ENCODE assay signal across 24 cellular contexts in genomic region chr11:1848640-1849265, GRCh38. TPM values are rescaled to one million over a fixed set of nuclear protein-coding genes. Genes with fewer than 3 reads are reported as not detected.
A peak's percentile ranks its signal among the peaks of the same experiment; 100 is the strongest.
DNase-seq lines count a peak whose midpoint lies in the region; ATAC-seq, FAIRE-seq and TF ChIP-seq lines count a peak whose summit lies in the region.
"Had no signal": no experiment of that assay in that cellular context is flagged by ENCODE, and none has a peak within 500 bp of the region (broad histone marks: within the 10 kb centered on the region; RNA-seq: fewer than 3 reads in every experiment).

No MANE protein-coding gene starts in this region.

- no peak for DNase-seq in activated CD4-positive, alpha-beta T cell treated with anti-CD3 and anti-CD28 coated beads, Interleukin-2, amount 10 ng/mL, durations not matched to agents 7 days and 5 days
- DNase-seq in activated CD4-positive, alpha-beta T cell treated with anti-CD3 and anti-CD28 coated beads for 48 hours, result no peak
- no peak for DNase-seq in activated CD4-positive, alpha-beta memory T cell treated with anti-CD3 and anti-CD28 coated beads for 36 hours
- DNase-seq in kidney (peak; percentile 66), suprapubic skin (ENCODE audit: low spot score in 2 of 2) (no peak), ascending aorta (ENCODE audit: low spot score in 2 of 2) (no peak), NCI-H82 treated with DMSO at 0.1 percent for 48 hours (lab: John Stamatoyannopoulos, UW; ENCODE audit: unreplicated experiment) (no peak)
- DNase-seq in stimulated activated naive B cell treated with anti-CD40 and anti-IgM and Interleukin-4, amounts not matched to agents 10 μg/mL and 1 μg/mL and 100 μg/mL, for 72 hours, result no peak
- DNase-seq: activated CD4-positive, alpha-beta T cell treated with anti-CD3 and anti-CD28 coated beads for 1 hour; activated naive CD4-positive, alpha-beta T cell treated with Interleukin-2 at 50 U/mL for 16 hours; GOT3; midbrain; NCI-H1436; NCI-H2171; NCI-H526 treated with DMSO at 0.1 percent for 48 hours; stimulated activated CD4-positive, alpha-beta T cell treated with anti-CD3 and anti-CD28 coated beads, Interleukin-2, amount 100 ng/mL, for 48 hours had no signal

- H3K9me3 Mint-ChIP-seq in activated CD4-positive, alpha-beta T cell treated with anti-CD3 and anti-CD28 coated beads, Interleukin-2, amount 10 ng/mL, durations not matched to agents 7 days and 5 days, result no peaks in the 10 kb centered on the region
- H3K9me3 Mint-ChIP-seq in activated CD4-positive, alpha-beta memory T cell treated with anti-CD3 and anti-CD28 coated beads for 36 hours, result no peaks in the 10 kb centered on the region
- no peaks in the 10 kb centered on the region for H3K9me3 Mint-ChIP-seq in stimulated activated naive B cell treated with anti-CD40 and anti-IgM and Interleukin-4, amounts not matched to agents 10 μg/mL and 1 μg/mL and 100 μg/mL, for 72 hours

- H3K27me3 ChIP-seq in suprapubic skin (no peaks in the 10 kb centered on the region), ascending aorta (no peaks in the 10 kb centered on the region)

- peak overlapping the region; percentile 96 for H3K27ac Mint-ChIP-seq in activated CD4-positive, alpha-beta T cell treated with anti-CD3 and anti-CD28 coated beads, Interleukin-2, amount 10 ng/mL, durations not matched to agents 7 days and 5 days
- peak overlapping the region; percentile 50 for H3K27ac Mint-ChIP-seq in activated CD4-positive, alpha-beta memory T cell treated with anti-CD3 and anti-CD28 coated beads for 36 hours
- H3K27ac Mint-ChIP-seq in stimulated activated naive B cell treated with anti-CD40 and anti-IgM and Interleukin-4, amounts not matched to agents 10 μg/mL and 1 μg/mL and 100 μg/mL, for 72 hours, result peak overlapping the region; percentile 96

- H3K4me1 Mint-ChIP-seq in activated CD4-positive, alpha-beta T cell treated with anti-CD3 and anti-CD28 coated beads, Interleukin-2, amount 10 ng/mL, durations not matched to agents 7 days and 5 days, result peaks cover 86% of the 10 kb centered on the region
- peaks cover 73% of the 10 kb centered on the region for H3K4me1 Mint-ChIP-seq in activated CD4-positive, alpha-beta memory T cell treated with anti-CD3 and anti-CD28 coated beads for 36 hours (ENCODE audit: low read depth)
- H3K4me1 Mint-ChIP-seq in stimulated activated naive B cell treated with anti-CD40 and anti-IgM and Interleukin-4, amounts not matched to agents 10 μg/mL and 1 μg/mL and 100 μg/mL, for 72 hours, result peaks cover 77 to 100% of the 10 kb centered on the region in 2 donors

- CTCF ChIA-PET in activated CD4-positive, alpha-beta T cell treated with anti-CD3 and anti-CD28 coated beads, Interleukin-2, amount 10 ng/mL, durations not matched to agents 7 days and 5 days (lab: Charles Lee), result interaction anchor here (0.7 to 3.6 kb wide), 13 partner anchors 9 to 303 kb away, joined by 3 to 20 read pairs (median 5); partner anchors contain the start of genes MRPL23 and TNNI2
- CTCF ChIA-PET in activated CD4-positive, alpha-beta memory T cell treated with anti-CD3 and anti-CD28 coated beads for 36 hours (lab: Charles Lee), result interaction anchor here (0.6 to 6.1 kb wide), 4 partner anchors 15 to 80 kb away, joined by 3 to 32 read pairs (median 14); partner anchors contain the start of gene SYT8

- H3K27ac ChIP-seq in kidney (ENCODE audit: low read depth in 2 of 2, low read length in 2 of 2) (no peak overlapping the region), suprapubic skin (no peak overlapping the region), ascending aorta (no peak overlapping the region)
- H3K27ac ChIP-seq: A549, C4-2B had no signal

- H3K9ac ChIP-seq in kidney (ENCODE audit: low read length in 2 of 2), result no peak overlapping the region

- H3K36me3 Mint-ChIP-seq in activated CD4-positive, alpha-beta T cell treated with anti-CD3 and anti-CD28 coated beads, Interleukin-2, amount 10 ng/mL, durations not matched to agents 7 days and 5 days (ENCODE audit: low read depth), result peaks cover 12% of the 10 kb centered on the region
- H3K36me3 Mint-ChIP-seq in activated CD4-positive, alpha-beta memory T cell treated with anti-CD3 and anti-CD28 coated beads for 36 hours, result peaks cover 2% of the 10 kb centered on the region
- H3K36me3 Mint-ChIP-seq in stimulated activated naive B cell treated with anti-CD40 and anti-IgM and Interleukin-4, amounts not matched to agents 10 μg/mL and 1 μg/mL and 100 μg/mL, for 72 hours, result peaks cover 3 to 9% of the 10 kb centered on the region in 2 donors

- H3K36me3 ChIP-seq in kidney (ENCODE audit: control insufficient read depth in 1 of 2, insufficient read depth in 2 of 2, low read length in 2 of 2) (no peaks in the 10 kb centered on the region), suprapubic skin (no peaks in the 10 kb centered on the region), ascending aorta (no peaks in the 10 kb centered on the region)

- intact Hi-C loops in activated CD4-positive, alpha-beta memory T cell treated with anti-CD3 and anti-CD28 coated beads for 36 hours (cut with micrococcal nuclease), result no loop called here
- intact Hi-C loops in kidney (cut with DNase I), result no loop called here
- intact Hi-C loops in ascending aorta (cut with DNase I), result no loop called here

- POLR2A ChIA-PET in activated CD4-positive, alpha-beta T cell treated with anti-CD3 and anti-CD28 coated beads, Interleukin-2, amount 10 ng/mL, durations not matched to agents 7 days and 5 days (lab: Charles Lee), result interaction anchor here (0.6 kb wide), 1 partner anchor 40 kb away, joined by 3 read pairs; no protein-coding TSS in a partner anchor
- POLR2A ChIA-PET in activated CD4-positive, alpha-beta memory T cell treated with anti-CD3 and anti-CD28 coated beads for 36 hours (lab: Charles Lee), result no interaction called here

- WGBS in suprapubic skin, result 89% methylated on average over 17 of the region's 18 CpGs

- H3K4me1 ChIP-seq in kidney (ENCODE audit: control insufficient read depth in 1 of 2, insufficient read depth in 1 of 2, low read depth in 1 of 2, low read length in 2 of 2) (peaks cover 4 to 13% of the 10 kb centered on the region in 2 donors), suprapubic skin (peaks cover 14% of the 10 kb centered on the region), ascending aorta (no peaks in the 10 kb centered on the region)

- TF ChIP-seq CTCF in kidney (IDR thresholded peaks at IDR 0.05; ENCODE audit: borderline replicate concordance, extremely low read depth, insufficient read depth), result no peak
- TF ChIP-seq CTCF in suprapubic skin (IDR thresholded peaks at IDR 0.05), result no peak
- TF ChIP-seq CTCF in ascending aorta (IDR thresholded peaks at IDR 0.05), result no peak

- no peak for TF ChIP-seq POLR2A in suprapubic skin (IDR thresholded peaks at IDR 0.05)

- no peak for TF ChIP-seq EP300 in suprapubic skin (IDR thresholded peaks at IDR 0.05)

- no peaks in the 10 kb centered on the region for H3K9me3 ChIP-seq in kidney (ENCODE audit: control insufficient read depth in 1 of 2, low read length in 2 of 2)
- H3K9me3 ChIP-seq in suprapubic skin, result no peaks in the 10 kb centered on the region
- no peaks in the 10 kb centered on the region for H3K9me3 ChIP-seq in ascending aorta
- H3K9me3 ChIP-seq: A549 had no signal

- H3K4me3 ChIP-seq in kidney (ENCODE audit: low read length in 2 of 2) (no peak overlapping the region), suprapubic skin (no peak overlapping the region), ascending aorta (no peak overlapping the region)
- H3K4me3 ChIP-seq: A549, skin epidermis had no signal

- H3K27me3 Mint-ChIP-seq in activated CD4-positive, alpha-beta T cell treated with anti-CD3 and anti-CD28 coated beads, Interleukin-2, amount 10 ng/mL, durations not matched to agents 7 days and 5 days, result no peaks in the 10 kb centered on the region
- no peaks in the 10 kb centered on the region for H3K27me3 Mint-ChIP-seq in activated CD4-positive, alpha-beta memory T cell treated with anti-CD3 and anti-CD28 coated beads for 36 hours
- no peaks in the 10 kb centered on the region for H3K27me3 Mint-ChIP-seq in stimulated activated naive B cell treated with anti-CD40 and anti-IgM and Interleukin-4, amounts not matched to agents 10 μg/mL and 1 μg/mL and 100 μg/mL, for 72 hours

- H3K4me3 Mint-ChIP-seq in activated CD4-positive, alpha-beta T cell treated with anti-CD3 and anti-CD28 coated beads, Interleukin-2, amount 10 ng/mL, durations not matched to agents 7 days and 5 days, result no peak overlapping the region
- no peak overlapping the region for H3K4me3 Mint-ChIP-seq in activated CD4-positive, alpha-beta memory T cell treated with anti-CD3 and anti-CD28 coated beads for 36 hours
- no peak overlapping the region for H3K4me3 Mint-ChIP-seq in stimulated activated naive B cell treated with anti-CD40 and anti-IgM and Interleukin-4, amounts not matched to agents 10 μg/mL and 1 μg/mL and 100 μg/mL, for 72 hours

- no peak for FAIRE-seq in kidney (lab: Jason Lieb, UNC)
- FAIRE-seq: A549, endometrium, TTC549 had no signal

- no peak for ATAC-seq in stimulated activated naive B cell treated with anti-CD40 and anti-IgM and Interleukin-4, amounts not matched to agents 10 μg/mL and 1 μg/mL and 100 μg/mL, for 72 hours (replicated peaks)
- ATAC-seq: A549 had no signal

RNA-seq across cellular contexts. Expression of gene LSP1, which starts 4.1 kb away (rescaled TPM):
- total RNA-seq in activated CD4-positive, alpha-beta T cell treated with anti-CD3 and anti-CD28 coated beads, Interleukin-2, amount 10 ng/mL, durations not matched to agents 7 days and 5 days, result 100 to 1,000 TPM; 668 to 687 TPM
- total RNA-seq in activated CD4-positive, alpha-beta memory T cell treated with anti-CD3 and anti-CD28 coated beads for 36 hours, result 100 to 1,000 TPM; 179 to 181 TPM
- total RNA-seq in kidney, result 26.1 TPM
- 8.4 TPM for polyA plus RNA-seq in kidney (ENCODE audit: insufficient read depth, low read depth, low replicate concordance)
- total RNA-seq in suprapubic skin, result 100 to 1,000 TPM in 2 of 4 donors, 10 to 100 TPM in 2; 70.4 to 134 (median 107) TPM
- total RNA-seq in ascending aorta, result 41.9 TPM

RNA-seq across cellular contexts. Expression of gene TNNI2, which starts 10.0 kb away (rescaled TPM):
- total RNA-seq in activated CD4-positive, alpha-beta T cell treated with anti-CD3 and anti-CD28 coated beads, Interleukin-2, amount 10 ng/mL, durations not matched to agents 7 days and 5 days, result not detected
- not detected for total RNA-seq in activated CD4-positive, alpha-beta memory T cell treated with anti-CD3 and anti-CD28 coated beads for 36 hours
- total RNA-seq in kidney (1.3 TPM), suprapubic skin (10 to 100 TPM; 17.4 to 63.6 (median 27.2) TPM), ascending aorta (not detected)
- not detected for polyA plus RNA-seq in kidney (ENCODE audit: insufficient read depth, low read depth, low replicate concordance)
- polyA plus RNA-seq: A549 had no signal

RNA-seq across cellular contexts. Expression of gene SYT8, which starts 14.0 kb away (rescaled TPM):
- total RNA-seq in activated CD4-positive, alpha-beta T cell treated with anti-CD3 and anti-CD28 coated beads, Interleukin-2, amount 10 ng/mL, durations not matched to agents 7 days and 5 days, result not detected
- total RNA-seq in activated CD4-positive, alpha-beta memory T cell treated with anti-CD3 and anti-CD28 coated beads for 36 hours, result not detected
- 1.7 TPM for total RNA-seq in kidney
- polyA plus RNA-seq in kidney (ENCODE audit: insufficient read depth, low read depth, low replicate concordance), result 1.2 TPM
- 100 to 1,000 TPM; 141 to 280 (median 193) TPM for total RNA-seq in suprapubic skin
- total RNA-seq in ascending aorta, result not detected
- total RNA-seq: subcutaneous adipose tissue had no signal

RNA-seq across cellular contexts. Expression of gene PRR33, which starts 42.9 kb away (rescaled TPM):
- under 1 TPM in 1 of 2 experiments, not detected in 1; 0.05 TPM for total RNA-seq in activated CD4-positive, alpha-beta T cell treated with anti-CD3 and anti-CD28 coated beads, Interleukin-2, amount 10 ng/mL, durations not matched to agents 7 days and 5 days
- under 1 TPM in 1 of 2 experiments, not detected in 1; 0.07 TPM for total RNA-seq in activated CD4-positive, alpha-beta memory T cell treated with anti-CD3 and anti-CD28 coated beads for 36 hours
- total RNA-seq in kidney (not detected), suprapubic skin (not detected), ascending aorta (not detected)
- not detected for polyA plus RNA-seq in kidney (ENCODE audit: insufficient read depth, low read depth, low replicate concordance)
- total RNA-seq: MCF 10A, subcutaneous adipose tissue, urinary bladder had no signal
- polyA plus RNA-seq: A549 had no signal

Comparison
In these comparisons a context has a peak if more than half of its experiments do, and no peak if none do; other contexts are left out.
1. RNA of gene SYT8, which starts 14.0 kb away (total RNA-seq): 141 to 280 TPM in suprapubic skin; 1.7 TPM in kidney (single experiment), not detected in activated CD4-positive, alpha-beta T cell treated with anti-CD3 and anti-CD28 coated beads, Interleukin-2, amount 10 ng/mL, durations not matched to agents 7 days and 5 days, not detected in activated CD4-positive, alpha-beta memory T cell treated with anti-CD3 and anti-CD28 coated beads for 36 hours and not detected in ascending aorta (single experiment); every median in the first group is over 10 times any median in the second.
2. Peak in every context shown above with its lines, with median percentiles within 50 percentile points of each other: H3K27ac Mint-ChIP-seq.